ENCODE assay signal across 2 cellular contexts in the genomic region with DNA sequence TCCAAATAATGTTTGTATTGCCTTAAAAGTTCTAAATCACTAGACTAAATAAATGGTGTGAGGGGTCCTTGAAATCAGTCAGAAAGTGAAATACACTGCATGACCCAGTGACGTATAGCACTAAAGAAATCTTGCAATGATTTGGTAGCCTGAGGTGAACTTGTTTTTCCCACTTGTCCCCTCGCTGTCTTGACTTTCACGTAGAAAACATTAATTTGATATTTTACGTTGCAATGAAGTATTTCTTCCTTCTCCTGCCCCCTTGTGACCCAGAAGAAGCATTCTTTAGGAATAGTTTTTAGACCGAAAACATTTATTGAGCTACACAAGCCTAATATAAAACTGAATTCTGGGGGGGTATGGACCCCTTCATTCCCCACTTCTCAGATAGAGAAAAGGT.
TF ChIP-seq lines count a peak whose summit lies in the region.

No MANE protein-coding gene starts in this region.

TF ChIP-seq in K562, 482 proteins besides CTCF, POLR2A, EP300 and RAD21 (continued from another document):
- no peak for TF ChIP-seq RREB1 (CRISPR knock-in tag; IDR thresholded peaks at IDR 0.05)
- TF ChIP-seq BRD4 (IDR thresholded peaks at IDR 0.05): no peak
- no peak for TF ChIP-seq SMAD2 (IDR thresholded peaks at IDR 0.05; ENCODE audit: low read depth, low read length)

TF ChIP-seq in HepG2, 621 proteins besides CTCF, POLR2A, EP300 and RAD21 (continued from another document):
- TF ChIP-seq, protein P1, sequence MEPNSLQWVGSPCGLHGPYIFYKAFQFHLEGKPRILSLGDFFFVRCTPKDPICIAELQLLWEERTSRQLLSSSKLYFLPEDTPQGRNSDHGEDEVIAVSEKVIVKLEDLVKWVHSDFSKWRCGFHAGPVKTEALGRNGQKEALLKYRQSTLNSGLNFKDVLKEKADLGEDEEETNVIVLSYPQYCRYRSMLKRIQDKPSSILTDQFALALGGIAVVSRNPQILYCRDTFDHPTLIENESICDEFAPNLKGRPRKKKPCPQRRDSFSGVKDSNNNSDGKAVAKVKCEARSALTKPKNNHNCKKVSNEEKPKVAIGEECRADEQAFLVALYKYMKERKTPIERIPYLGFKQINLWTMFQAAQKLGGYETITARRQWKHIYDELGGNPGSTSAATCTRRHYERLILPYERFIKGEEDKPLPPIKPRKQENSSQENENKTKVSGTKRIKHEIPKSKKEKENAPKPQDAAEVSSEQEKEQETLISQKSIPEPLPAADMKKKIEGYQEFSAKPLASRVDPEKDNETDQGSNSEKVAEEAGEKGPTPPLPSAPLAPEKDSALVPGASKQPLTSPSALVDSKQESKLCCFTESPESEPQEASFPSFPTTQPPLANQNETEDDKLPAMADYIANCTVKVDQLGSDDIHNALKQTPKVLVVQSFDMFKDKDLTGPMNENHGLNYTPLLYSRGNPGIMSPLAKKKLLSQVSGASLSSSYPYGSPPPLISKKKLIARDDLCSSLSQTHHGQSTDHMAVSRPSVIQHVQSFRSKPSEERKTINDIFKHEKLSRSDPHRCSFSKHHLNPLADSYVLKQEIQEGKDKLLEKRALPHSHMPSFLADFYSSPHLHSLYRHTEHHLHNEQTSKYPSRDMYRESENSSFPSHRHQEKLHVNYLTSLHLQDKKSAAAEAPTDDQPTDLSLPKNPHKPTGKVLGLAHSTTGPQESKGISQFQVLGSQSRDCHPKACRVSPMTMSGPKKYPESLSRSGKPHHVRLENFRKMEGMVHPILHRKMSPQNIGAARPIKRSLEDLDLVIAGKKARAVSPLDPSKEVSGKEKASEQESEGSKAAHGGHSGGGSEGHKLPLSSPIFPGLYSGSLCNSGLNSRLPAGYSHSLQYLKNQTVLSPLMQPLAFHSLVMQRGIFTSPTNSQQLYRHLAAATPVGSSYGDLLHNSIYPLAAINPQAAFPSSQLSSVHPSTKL (CRISPR knock-in tag; IDR thresholded peaks at IDR 0.05): 0 out of 2 replicates have a peak, but pooled peaks have one; percentile 34
- TF ChIP-seq ZNF432 (CRISPR knock-in tag; IDR thresholded peaks at IDR 0.05; ENCODE audit: borderline replicate concordance) (no peak), ATF1 (CRISPR knock-in tag; IDR thresholded peaks at IDR 0.05) (peak; percentile 51; the same call in 1 of the 2 replicates), ZNF234 (CRISPR knock-in tag; conservative IDR thresholded peaks at IDR 0.05) (no peak), POLR2AphosphoS5 (IDR thresholded peaks at IDR 0.05; ENCODE audit: low read depth, low read length) (0 out of 2 replicates have a peak, but pooled peaks have one; percentile 8), RFX3 (CRISPR knock-in tag; IDR thresholded peaks at IDR 0.05) (no peak), HNF4A (CRISPR knock-in tag; IDR thresholded peaks at IDR 0.05) (no peak), U2AF2 (IDR thresholded peaks at IDR 0.05; ENCODE audit: low read depth, low read length) (no peak), KAT7 (CRISPR knock-in tag; IDR thresholded peaks at IDR 0.05; ENCODE audit: borderline replicate concordance) (no peak), ZNF33B (CRISPR knock-in tag; IDR thresholded peaks at IDR 0.05) (no peak)
- TF ChIP-seq, protein P2, sequence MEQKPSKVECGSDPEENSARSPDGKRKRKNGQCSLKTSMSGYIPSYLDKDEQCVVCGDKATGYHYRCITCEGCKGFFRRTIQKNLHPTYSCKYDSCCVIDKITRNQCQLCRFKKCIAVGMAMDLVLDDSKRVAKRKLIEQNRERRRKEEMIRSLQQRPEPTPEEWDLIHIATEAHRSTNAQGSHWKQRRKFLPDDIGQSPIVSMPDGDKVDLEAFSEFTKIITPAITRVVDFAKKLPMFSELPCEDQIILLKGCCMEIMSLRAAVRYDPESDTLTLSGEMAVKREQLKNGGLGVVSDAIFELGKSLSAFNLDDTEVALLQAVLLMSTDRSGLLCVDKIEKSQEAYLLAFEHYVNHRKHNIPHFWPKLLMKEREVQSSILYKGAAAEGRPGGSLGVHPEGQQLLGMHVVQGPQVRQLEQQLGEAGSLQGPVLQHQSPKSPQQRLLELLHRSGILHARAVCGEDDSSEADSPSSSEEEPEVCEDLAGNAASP (CRISPR knock-in tag; IDR thresholded peaks at IDR 0.05; ENCODE audit: borderline replicate concordance): peak; percentile 70; the same call in 1 of the 2 replicates
